ENCODE assay signal across 8 cellular contexts in the genomic region with DNA sequence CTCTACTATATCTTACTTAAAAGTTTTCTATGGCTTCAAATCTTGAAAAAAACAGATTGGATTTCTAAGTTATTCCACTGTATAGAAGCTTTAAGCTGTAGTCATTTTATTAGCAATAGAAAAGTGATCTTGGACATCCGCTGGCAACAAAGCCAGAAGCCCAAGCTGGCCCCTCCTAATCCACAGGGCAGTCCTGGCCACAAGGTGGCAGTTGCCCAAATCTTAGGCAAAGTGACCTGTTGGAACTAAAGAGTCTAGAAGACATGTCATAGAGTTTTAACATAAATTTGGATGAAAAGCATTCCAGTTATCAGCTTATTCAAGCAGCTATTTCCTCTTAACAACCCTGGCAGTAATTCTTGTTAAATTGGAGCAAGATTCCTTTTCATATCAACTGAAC.
DNase-seq lines count a peak whose midpoint lies in the region; ATAC-seq and TF ChIP-seq lines count a peak whose summit lies in the region.

No MANE protein-coding gene starts in this region.

- intact Hi-C loops in activated CD4-positive, alpha-beta T cell treated with anti-CD3 and anti-CD28 coated beads, Interleukin-2, amount 10 ng/mL, durations not matched to agents 24 days and 14 days (cut with micrococcal nuclease), result loop anchor here (10.0 kb wide), 1 partner anchor 450 kb away; a partner anchor contains a TSS

- peaks cover 4% of the 10 kb centered on the region for H3K4me1 ChIP-seq in foreskin keratinocyte

- peak; percentile 79 for TF ChIP-seq CTCF in HFFc6 (IDR thresholded peaks at IDR 0.05)
- TF ChIP-seq CTCF in foreskin keratinocyte (conservative IDR thresholded peaks at IDR 0.05), result peak; percentile 55
- TF ChIP-seq CTCF in coronary artery (IDR thresholded peaks at IDR 0.05), result no peak

- no peak overlapping the region for H3K27ac Mint-ChIP-seq in HFFc6
- H3K27ac Mint-ChIP-seq in activated CD4-positive, alpha-beta T cell treated with anti-CD3 and anti-CD28 coated beads, Interleukin-2, amount 10 ng/mL, durations not matched to agents 24 days and 14 days, result no peak overlapping the region

- peak; percentile 27 for DNase-seq in COR-L47 (lab: John Stamatoyannopoulos, UW)
- peak; percentile 25 for DNase-seq in HFFc6
- DNase-seq in activated CD4-positive, alpha-beta T cell treated with anti-CD3 and anti-CD28 coated beads, Interleukin-2, amount 10 ng/mL, durations not matched to agents 24 days and 14 days, result peak; percentile 69
- no peak for DNase-seq in foreskin keratinocyte
- DNase-seq in renal cortical epithelial cell (ENCODE audit: low read depth), result peak; percentile 32
- no peak for DNase-seq in coronary artery (ENCODE audit: low spot score)
- no peak for DNase-seq in islet precursor cell

- ATAC-seq in foreskin keratinocyte, result no peak
- ATAC-seq in GM18858 (IDR thresholded peaks at IDR 0.05; ENCODE audit: unreplicated experiment), result no peak

- H3K27me3 ChIP-seq in foreskin keratinocyte, result peaks cover 16% of the 10 kb centered on the region

- no peak overlapping the region for H3K4me3 Mint-ChIP-seq in HFFc6
- no peak overlapping the region for H3K4me3 Mint-ChIP-seq in activated CD4-positive, alpha-beta T cell treated with anti-CD3 and anti-CD28 coated beads, Interleukin-2, amount 10 ng/mL, durations not matched to agents 24 days and 14 days

- H3K27ac ChIP-seq in foreskin keratinocyte (no peak overlapping the region), coronary artery (no peak overlapping the region)

- H3K4me1 Mint-ChIP-seq in HFFc6 (ENCODE audit: low read depth), result no peaks in the 10 kb centered on the region
- H3K4me1 Mint-ChIP-seq in activated CD4-positive, alpha-beta T cell treated with anti-CD3 and anti-CD28 coated beads, Interleukin-2, amount 10 ng/mL, durations not matched to agents 24 days and 14 days, result peaks cover 1% of the 10 kb centered on the region

- H3K9me3 Mint-ChIP-seq in HFFc6, result peaks cover 10% of the 10 kb centered on the region; the same call in 1 of the 2 replicates
- peaks cover 3% of the 10 kb centered on the region for H3K9me3 Mint-ChIP-seq in activated CD4-positive, alpha-beta T cell treated with anti-CD3 and anti-CD28 coated beads, Interleukin-2, amount 10 ng/mL, durations not matched to agents 24 days and 14 days

- peaks cover 21% of the 10 kb centered on the region for H3K27me3 Mint-ChIP-seq in HFFc6 (ENCODE audit: insufficient read depth)
- peaks cover 24% of the 10 kb centered on the region for H3K27me3 Mint-ChIP-seq in activated CD4-positive, alpha-beta T cell treated with anti-CD3 and anti-CD28 coated beads, Interleukin-2, amount 10 ng/mL, durations not matched to agents 24 days and 14 days

- H3K36me3 Mint-ChIP-seq in HFFc6 (ENCODE audit: low read depth), result peaks cover 6% of the 10 kb centered on the region; the same call in 1 of the 2 replicates
- no peaks in the 10 kb centered on the region for H3K36me3 Mint-ChIP-seq in activated CD4-positive, alpha-beta T cell treated with anti-CD3 and anti-CD28 coated beads, Interleukin-2, amount 10 ng/mL, durations not matched to agents 24 days and 14 days (ENCODE audit: low read depth)

- no peak overlapping the region for H3K4me3 ChIP-seq in coronary artery

Comparison
In these comparisons a context has a peak if more than half of its experiments do, and no peak if none do; other contexts are left out.
1. DNase-seq: peak in COR-L47 (single experiment), HFFc6 (single experiment), activated CD4-positive, alpha-beta T cell treated with anti-CD3 and anti-CD28 coated beads, Interleukin-2, amount 10 ng/mL, durations not matched to agents 24 days and 14 days (single experiment) and renal cortical epithelial cell (single experiment); none in foreskin keratinocyte (0 of 2), coronary artery (single experiment) and islet precursor cell (single experiment).